In the genomic region with DNA sequence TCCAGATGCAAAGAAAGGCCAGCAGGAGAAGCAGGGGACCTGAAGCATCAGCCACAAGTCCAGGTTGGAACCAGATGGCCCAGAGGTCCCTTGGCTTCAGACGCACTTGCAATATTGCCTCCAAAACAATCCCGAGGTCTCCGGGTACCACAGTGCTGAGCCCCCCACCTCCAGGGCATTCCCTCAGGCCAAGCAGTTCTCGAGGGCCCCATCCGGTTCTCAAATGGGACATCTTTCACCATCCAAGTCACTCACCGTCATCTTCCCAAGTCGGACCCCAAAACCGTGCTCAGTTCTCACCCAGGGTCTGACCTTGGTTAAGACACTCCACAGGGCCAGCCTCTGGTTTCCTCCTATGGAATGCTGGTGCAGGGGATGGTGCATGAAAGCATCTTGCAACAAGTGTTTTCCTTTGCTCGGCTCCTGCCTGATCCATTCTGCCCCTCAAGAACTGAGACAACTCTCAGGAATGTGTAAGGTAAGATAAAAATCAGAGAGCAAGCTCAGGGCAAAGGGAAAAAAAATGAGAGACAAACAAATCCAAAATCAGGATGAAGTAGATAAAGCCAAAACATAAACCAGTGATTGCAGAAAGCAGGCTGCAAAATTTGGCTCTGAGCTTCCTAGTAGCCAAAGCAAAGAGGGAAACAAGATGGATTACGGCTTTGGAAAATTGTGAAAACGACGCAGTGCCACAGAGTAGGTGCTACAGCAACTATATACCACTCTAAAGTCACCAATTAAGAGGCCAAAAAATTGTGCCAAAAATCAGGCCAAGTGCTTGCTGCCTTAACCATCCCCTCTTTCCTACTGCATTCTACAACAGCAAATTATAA, we compare ENCODE assay signal across 15 cellular contexts. TPM values are rescaled to one million over a fixed set of nuclear protein-coding genes. Genes with fewer than 3 reads are reported as not detected.
A peak's percentile ranks its signal among the peaks of the same experiment; 100 is the strongest.
DNase-seq lines count a peak whose midpoint lies in the region; ATAC-seq and TF ChIP-seq lines count a peak whose summit lies in the region.
"Had no signal": no experiment of that assay in that cellular context is flagged by ENCODE, and none has a peak within 500 bp of the region (broad histone marks: within the 10 kb centered on the region; RNA-seq: fewer than 3 reads in every experiment).

No MANE protein-coding gene starts in this region.

- no peak for DNase-seq in Caco-2
- DNase-seq in WERI-Rb-1: no peak
- DNase-seq in osteoblast (ENCODE audit: insufficient read length, low spot score, missing footprints): peak; percentile 3
- no peak for DNase-seq in SHP77 treated with DMSO at 0.1 percent for 48 hours (lab: John Stamatoyannopoulos, UW)
- no peak for DNase-seq in SIG-M5 treated with dmso at 0.1 percent for 504 hours (lab: John Stamatoyannopoulos, UW; ENCODE audit: unreplicated experiment)
- DNase-seq in T-helper 2 cell: no peak
- DNase-seq: MV-4-11, NCI-H1417, NCI-H1930, NCI-H2171, NCI-H446 treated with DMSO at 0.1 percent for 48 hours had no signal

- peaks cover 89% of the 10 kb centered on the region for H4K20me1 ChIP-seq in osteoblast (ENCODE audit: insufficient read depth, low read length)

- no peak for ATAC-seq in HG03521 (IDR thresholded peaks at IDR 0.05; ENCODE audit: unreplicated experiment)
- ATAC-seq: A549 had no signal

- H3K36me3 ChIP-seq in Caco-2 (ENCODE audit: control insufficient read depth, insufficient read depth, low read length): peaks cover 1% of the 10 kb centered on the region
- no peaks in the 10 kb centered on the region for H3K36me3 ChIP-seq in HEK293 (ENCODE audit: control insufficient read depth in 2 of 2, insufficient read depth in 1 of 2, low read length in 2 of 2)
- H3K36me3 ChIP-seq in WERI-Rb-1: peaks cover 37% of the 10 kb centered on the region
- H3K36me3 ChIP-seq in osteoblast (ENCODE audit: insufficient read depth, low read length): no peaks in the 10 kb centered on the region

- TF ChIP-seq CTCF in Caco-2 (IDR thresholded peaks at IDR 0.05; ENCODE audit: insufficient read depth in 1 of 2, low read depth in 1 of 2, low read length in 1 of 2, severe bottlenecking in 1 of 2, unreplicated experiment in 1 of 2) (no peak), HEK293 (tag by site-specific recombination; IDR thresholded peaks at IDR 0.05) (no peak), WERI-Rb-1 (IDR thresholded peaks at IDR 0.05; ENCODE audit: low read depth, low read length) (no peak), osteoblast (IDR thresholded peaks at IDR 0.05; ENCODE audit: extremely low read depth, low read depth, low read length) (no peak)

- no peak overlapping the region for H3K27ac ChIP-seq in HEK293 (ENCODE audit: extremely low read depth, low read depth, low read length)
- H3K27ac ChIP-seq in WERI-Rb-1: 0 out of 2 replicates have a peak overlapping the region, but pooled peaks have one; percentile 64
- H3K27ac ChIP-seq in osteoblast (ENCODE audit: low read depth, low read length): no peak overlapping the region
- H3K27ac ChIP-seq: A549; BLaER1 treated with 17β-estradiol and CSF1 and Interleukin-3, amounts not matched to agents 10 nM and 100 nM had no signal

- H3K27me3 ChIP-seq in Caco-2 (replicated peaks; ENCODE audit: control insufficient read depth, insufficient read depth, low read length) (no peaks in the 10 kb centered on the region), WERI-Rb-1 (ENCODE audit: insufficient read depth, low read depth, severe bottlenecking) (no peaks in the 10 kb centered on the region), osteoblast (ENCODE audit: insufficient read depth, low read length) (no peaks in the 10 kb centered on the region)
- H3K27me3 ChIP-seq: BLaER1 treated with 17β-estradiol and CSF1 and Interleukin-3, amounts not matched to agents 10 nM and 100 nM had no signal

- H3K4me2 ChIP-seq in osteoblast (ENCODE audit: insufficient read depth, low read length): no peak overlapping the region
- H3K4me2 ChIP-seq: A549 had no signal

- H3K4me3 ChIP-seq in Caco-2 (ENCODE audit: low read depth, low read length): no peak overlapping the region
- no peak overlapping the region for H3K4me3 ChIP-seq in HEK293 (ENCODE audit: low read depth, low read length)
- no peak overlapping the region for H3K4me3 ChIP-seq in WERI-Rb-1 (ENCODE audit: low read depth, low read length)
- no peak overlapping the region for H3K4me3 ChIP-seq in osteoblast (ENCODE audit: insufficient read depth, low read length)
- H3K4me3 ChIP-seq: A549; BLaER1 treated with 17β-estradiol and CSF1 and Interleukin-3, amounts not matched to agents 10 nM and 100 nM had no signal

- CTCF ChIA-PET in Caco-2 (lab: Charles Lee): no interaction called here
- CTCF ChIA-PET in HEK293 (lab: Yijun Ruan, JAX): no interaction called here

- H3K4me1 Mint-ChIP-seq in Caco-2 (ENCODE audit: low read depth, unreplicated experiment): peaks cover 12% of the 10 kb centered on the region

- intact Hi-C loops in Caco-2 (cut with micrococcal nuclease; ENCODE audit: unreplicated experiment): no loop called here

- peak overlapping the region; percentile 4 for H3K27ac Mint-ChIP-seq in Caco-2 (ENCODE audit: unreplicated experiment)

- peaks cover 98% of the 10 kb centered on the region for H3K79me2 ChIP-seq in osteoblast (ENCODE audit: insufficient read depth, low read length)

- no peaks in the 10 kb centered on the region for H3K27me3 Mint-ChIP-seq in Caco-2 (ENCODE audit: insufficient read depth, unreplicated experiment)

- no peaks in the 10 kb centered on the region for H3K9me3 Mint-ChIP-seq in Caco-2 (ENCODE audit: unreplicated experiment)

- BruUV-seq in Caco-2 (replicated peaks; lab: Mats Ljungman, UMichigan): no TSS peak

- H3K4me3 Mint-ChIP-seq in Caco-2 (ENCODE audit: unreplicated experiment): no peak overlapping the region

- H2AFZ ChIP-seq in osteoblast (ENCODE audit: low read length): no peak overlapping the region

- H3K4me1 ChIP-seq in Caco-2 (peaks cover 11% of the 10 kb centered on the region), HEK293 (ENCODE audit: control insufficient read depth, insufficient read depth, low read length) (peaks cover 9% of the 10 kb centered on the region), osteoblast (ENCODE audit: insufficient read depth, low read length) (peaks cover 6% of the 10 kb centered on the region)

- peaks cover 21% of the 10 kb centered on the region for H3K36me3 Mint-ChIP-seq in Caco-2 (ENCODE audit: insufficient read depth, unreplicated experiment)

- no peaks in the 10 kb centered on the region for H3K9me3 ChIP-seq in Caco-2
- no peaks in the 10 kb centered on the region for H3K9me3 ChIP-seq in HEK293 (ENCODE audit: control insufficient read depth, insufficient read depth, low read depth, low read length)
- no peaks in the 10 kb centered on the region for H3K9me3 ChIP-seq in WERI-Rb-1 (ENCODE audit: severe bottlenecking)
- H3K9me3 ChIP-seq in osteoblast (ENCODE audit: low read depth, low read length): no peaks in the 10 kb centered on the region
- H3K9me3 ChIP-seq: A549 had no signal

- POLR2A ChIA-PET in Caco-2 (lab: Charles Lee) (no interaction called here), HEK293 (lab: Yijun Ruan, JAX) (no interaction called here)

TF ChIP-seq in HEK293, 187 proteins besides CTCF, POLR2A, EP300 and RAD21:
- TF ChIP-seq, protein P1, sequence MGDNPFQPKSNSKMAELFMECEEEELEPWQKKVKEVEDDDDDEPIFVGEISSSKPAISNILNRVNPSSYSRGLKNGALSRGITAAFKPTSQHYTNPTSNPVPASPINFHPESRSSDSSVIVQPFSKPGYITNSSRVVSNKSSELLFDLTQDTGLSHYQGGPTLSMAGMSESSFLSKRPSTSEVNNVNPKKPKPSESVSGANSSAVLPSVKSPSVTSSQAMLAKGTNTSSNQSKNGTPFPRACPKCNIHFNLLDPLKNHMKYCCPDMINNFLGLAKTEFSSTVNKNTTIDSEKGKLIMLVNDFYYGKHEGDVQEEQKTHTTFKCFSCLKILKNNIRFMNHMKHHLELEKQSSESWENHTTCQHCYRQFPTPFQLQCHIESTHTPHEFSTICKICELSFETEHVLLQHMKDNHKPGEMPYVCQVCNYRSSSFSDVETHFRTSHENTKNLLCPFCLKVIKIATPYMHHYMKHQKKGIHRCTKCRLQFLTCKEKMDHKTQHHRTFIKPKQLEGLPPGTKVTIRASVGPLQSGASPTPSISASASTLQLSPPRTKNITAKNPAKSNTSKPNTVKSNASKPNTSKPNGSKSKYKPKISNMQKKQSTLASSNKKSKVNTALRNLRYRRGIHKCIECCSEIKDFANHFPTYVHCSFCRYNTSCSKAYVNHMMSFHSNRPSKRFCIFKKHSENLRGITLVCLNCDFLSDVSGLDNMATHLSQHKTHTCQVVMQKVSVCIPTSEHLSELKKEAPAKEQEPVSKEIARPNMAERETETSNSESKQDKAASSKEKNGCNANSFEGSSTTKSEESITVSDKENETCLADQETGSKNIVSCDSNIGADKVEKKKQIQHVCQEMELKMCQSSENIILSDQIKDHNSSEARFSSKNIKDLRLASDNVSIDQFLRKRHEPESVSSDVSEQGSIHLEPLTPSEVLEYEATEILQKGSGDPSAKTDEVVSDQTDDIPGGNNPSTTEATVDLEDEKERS (tag by site-specific recombination; IDR thresholded peaks at IDR 0.05): 0 out of 2 replicates have a peak, but pooled peaks have one; percentile 71
- TF ChIP-seq IKZF3 (tag by site-specific recombination; IDR thresholded peaks at IDR 0.05): no peak
- peak; percentile 37; the same call in 1 of the 2 replicates for TF ChIP-seq SCRT2 (tag by site-specific recombination; IDR thresholded peaks at IDR 0.05)
- TF ChIP-seq ZNF426 (tag by site-specific recombination; IDR thresholded peaks at IDR 0.05): no peak
- TF ChIP-seq ZNF112 (tag by site-specific recombination; IDR thresholded peaks at IDR 0.05): no peak

RNA-seq across cellular contexts. Expression of a gene that starts 8.0 kb away (rescaled TPM):
- total RNA-seq in Caco-2 (2022) (243 and 250 TPM in 2 replicates), osteoblast (45.2 and 47.1 TPM in 2 replicates)
